In the genomic region with DNA sequence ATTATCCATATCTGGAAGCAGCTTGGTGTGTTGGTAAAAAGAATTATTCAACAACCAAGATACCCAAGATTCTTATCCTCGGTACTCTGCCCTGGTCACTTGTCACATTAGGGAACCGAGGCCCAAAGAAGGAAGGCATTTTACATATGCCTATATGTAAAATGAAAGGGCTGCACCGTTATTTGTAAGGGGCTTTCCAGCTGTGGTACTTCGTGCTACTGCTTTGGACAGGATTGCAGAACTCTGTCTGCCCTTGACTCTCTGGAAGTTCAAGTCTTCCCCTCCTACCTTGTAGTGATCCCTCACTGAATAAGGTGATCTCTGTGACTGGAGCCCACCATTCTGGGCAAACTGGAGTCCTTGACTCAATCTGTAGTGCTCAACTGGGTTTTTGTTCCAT, we compare ENCODE assay signal across 23 cellular contexts.
"Had no signal": no experiment of that assay in that cellular context is flagged by ENCODE, and none has a peak within 500 bp of the region (broad histone marks: within the 10 kb centered on the region; RNA-seq: fewer than 3 reads in every experiment).

No MANE protein-coding gene starts in this region.

- ATAC-seq: activated CD8-positive, alpha-beta memory T cell treated with anti-CD3 and anti-CD28 coated beads, Interleukin-2, amount 10 ng/mL, durations not matched to agents 7 days and 5 days; activated CD8-positive, alpha-beta T cell treated with anti-CD3 and anti-CD28 coated beads, Interleukin-2, amount 10 ng/mL, durations not matched to agents 7 days and 5 days; activated naive CD4-positive, alpha-beta T cell treated with anti-CD3 and anti-CD28 coated beads, Interleukin-2, amount 50 U/mL, for 72 hours; activated T-cell treated with anti-CD3 and anti-CD28 coated beads, Interleukin-2, amount 50 U/mL, for 72 hours; foreskin keratinocyte; heart right ventricle; left lung; lower lobe of right lung; right cardiac atrium; T-helper 17 cell had no signal

- DNase-seq: activated CD4-positive, alpha-beta T cell treated with anti-CD3 and anti-CD28 coated beads for 1 hour; activated CD4-positive, alpha-beta T cell treated with anti-CD3 and anti-CD28 coated beads, Interleukin-2, amount 10 ng/mL, durations not matched to agents 7 days and 5 days; activated CD8-positive, alpha-beta memory T cell treated with anti-CD3 and anti-CD28 coated beads, Interleukin-2, amount 10 ng/mL, durations not matched to agents 7 days and 5 days; activated CD8-positive, alpha-beta T cell treated with anti-CD3 and anti-CD28 coated beads, Interleukin-2, amount 10 ng/mL, durations not matched to agents 7 days and 5 days; activated naive CD4-positive, alpha-beta T cell; activated T-cell treated with anti-CD3 and anti-CD28 coated beads, Interleukin-2, amount 50 U/mL, for 72 hours; effector CD4-positive, alpha-beta T cell; foreskin keratinocyte; heart right ventricle; kidney glomerular epithelial cell; left lung; lower lobe of right lung; mesendoderm; right cardiac atrium; spleen; T-helper 17 cell; T1000; trophoblast cell had no signal

- H3K27ac Mint-ChIP-seq: activated CD4-positive, alpha-beta T cell treated with anti-CD3 and anti-CD28 coated beads, Interleukin-2, amount 10 ng/mL, durations not matched to agents 7 days and 5 days; activated CD8-positive, alpha-beta memory T cell treated with anti-CD3 and anti-CD28 coated beads, Interleukin-2, amount 10 ng/mL, durations not matched to agents 7 days and 5 days; activated CD8-positive, alpha-beta T cell treated with anti-CD3 and anti-CD28 coated beads, Interleukin-2, amount 10 ng/mL, durations not matched to agents 7 days and 5 days; activated naive CD4-positive, alpha-beta T cell treated with anti-CD3 and anti-CD28 coated beads, Interleukin-2, amount 50 U/mL, for 72 hours; activated T-cell treated with anti-CD3 and anti-CD28 coated beads, Interleukin-2, amount 50 U/mL, for 72 hours; dendritic cell treated with granulocyte-macrophage colony-stimulating factor and Interleukin-4, amounts not matched to agents 40 ng/mL and 50 ng/mL, for 4 days; natural killer cell treated with Interleukin-12 subunit alpha and Interleukin-12 subunit beta and Interleukin-15 and Interleukin-18, amount 100 ng/mL, for 72 hours; stimulated activated naive CD8-positive, alpha-beta T cell treated with anti-CD3 and anti-CD28 coated beads, Interleukin-15, Interleukin-2, amounts not matched to agents 100 ng/mL and 50 ng/mL, for 24 hours; T-helper 17 cell had no signal

- H3K4me3 Mint-ChIP-seq: activated CD4-positive, alpha-beta T cell treated with anti-CD3 and anti-CD28 coated beads, Interleukin-2, amount 10 ng/mL, durations not matched to agents 7 days and 5 days; activated CD8-positive, alpha-beta memory T cell treated with anti-CD3 and anti-CD28 coated beads, Interleukin-2, amount 10 ng/mL, durations not matched to agents 7 days and 5 days; activated CD8-positive, alpha-beta T cell treated with anti-CD3 and anti-CD28 coated beads, Interleukin-2, amount 10 ng/mL, durations not matched to agents 7 days and 5 days; activated T-cell treated with anti-CD3 and anti-CD28 coated beads, Interleukin-2, amount 50 U/mL, for 72 hours; central memory CD8-positive, alpha-beta T cell; dendritic cell treated with granulocyte-macrophage colony-stimulating factor and Interleukin-4, amounts not matched to agents 40 ng/mL and 50 ng/mL, for 4 days; natural killer cell treated with Interleukin-12 subunit alpha and Interleukin-12 subunit beta and Interleukin-15 and Interleukin-18, amount 100 ng/mL, for 72 hours; stimulated activated naive CD8-positive, alpha-beta T cell treated with anti-CD3 and anti-CD28 coated beads, Interleukin-15, Interleukin-2, amounts not matched to agents 100 ng/mL and 50 ng/mL, for 24 hours; T-helper 17 cell had no signal

- H3K36me3 Mint-ChIP-seq: activated CD8-positive, alpha-beta memory T cell treated with anti-CD3 and anti-CD28 coated beads, Interleukin-2, amount 10 ng/mL, durations not matched to agents 7 days and 5 days; activated naive CD4-positive, alpha-beta T cell treated with anti-CD3 and anti-CD28 coated beads, Interleukin-2, amount 50 U/mL, for 72 hours; natural killer cell treated with Interleukin-12 subunit alpha and Interleukin-12 subunit beta and Interleukin-15 and Interleukin-18, amount 100 ng/mL, for 72 hours had no signal

- H3K9me3 Mint-ChIP-seq: activated CD4-positive, alpha-beta T cell treated with anti-CD3 and anti-CD28 coated beads, Interleukin-2, amount 10 ng/mL, durations not matched to agents 7 days and 5 days; activated naive CD4-positive, alpha-beta T cell treated with anti-CD3 and anti-CD28 coated beads, Interleukin-2, amount 50 U/mL, for 72 hours; activated T-cell treated with anti-CD3 and anti-CD28 coated beads, Interleukin-2, amount 50 U/mL, for 72 hours; central memory CD8-positive, alpha-beta T cell; dendritic cell treated with granulocyte-macrophage colony-stimulating factor and Interleukin-4, amounts not matched to agents 40 ng/mL and 50 ng/mL, for 4 days; natural killer cell treated with Interleukin-12 subunit alpha and Interleukin-12 subunit beta and Interleukin-15 and Interleukin-18, amount 100 ng/mL, for 72 hours; stimulated activated naive CD8-positive, alpha-beta T cell treated with anti-CD3 and anti-CD28 coated beads, Interleukin-15, Interleukin-2, amounts not matched to agents 100 ng/mL and 50 ng/mL, for 24 hours had no signal

- H3K4me1 Mint-ChIP-seq: activated CD4-positive, alpha-beta T cell treated with anti-CD3 and anti-CD28 coated beads, Interleukin-2, amount 10 ng/mL, durations not matched to agents 7 days and 5 days; activated CD8-positive, alpha-beta memory T cell treated with anti-CD3 and anti-CD28 coated beads, Interleukin-2, amount 10 ng/mL, durations not matched to agents 7 days and 5 days; central memory CD8-positive, alpha-beta T cell had no signal
